In the genomic region with DNA sequence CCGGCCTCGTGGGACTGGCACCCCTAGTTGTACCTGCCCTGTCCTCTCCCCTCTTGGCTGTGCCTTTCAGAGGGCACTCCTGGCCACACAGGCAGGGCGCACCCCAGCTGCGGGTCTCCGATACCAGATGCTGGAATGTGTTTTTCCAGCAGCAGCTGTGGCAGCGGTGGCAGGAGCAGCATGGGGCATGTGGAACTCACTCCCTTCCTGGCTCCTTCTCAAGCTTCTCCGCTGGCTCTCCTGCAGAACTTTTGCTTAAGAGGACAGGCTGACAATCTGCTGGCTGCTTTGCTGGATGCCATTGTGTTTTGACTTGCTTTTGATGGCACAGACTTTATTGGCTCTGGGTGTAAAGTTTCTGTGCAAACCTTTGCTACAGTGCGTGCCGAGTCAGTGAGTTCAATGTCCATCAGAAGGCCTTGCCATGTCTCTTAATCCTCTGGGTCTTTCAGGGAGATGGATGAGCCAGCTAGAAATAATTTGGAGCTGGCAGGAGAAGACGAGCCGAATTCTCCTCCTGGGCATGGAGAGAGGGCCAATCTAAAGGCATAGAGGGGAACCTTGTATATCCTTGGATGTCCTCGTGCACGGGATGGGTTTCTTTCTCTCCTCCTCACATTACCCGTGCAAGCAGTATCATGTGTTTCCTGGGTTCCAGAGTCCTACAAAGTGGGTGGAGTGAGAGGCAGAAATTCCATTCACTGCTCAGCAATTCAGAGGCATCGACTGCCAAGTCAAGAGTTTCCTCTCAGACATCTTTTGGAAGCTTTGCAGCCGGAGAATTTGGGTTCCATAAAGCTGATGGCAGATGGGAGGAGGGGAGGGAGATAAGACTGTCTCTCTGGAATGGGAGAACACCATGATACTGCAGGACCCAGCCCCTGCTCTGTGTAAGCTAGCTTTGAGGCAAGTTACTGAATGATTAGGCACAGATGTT, we compare ENCODE assay signal across 24 cellular contexts.
A peak's percentile ranks its signal among the peaks of the same experiment; 100 is the strongest.
DNase-seq lines count a peak whose midpoint lies in the region; ATAC-seq, FAIRE-seq and TF ChIP-seq lines count a peak whose summit lies in the region.
"Had no signal": no experiment of that assay in that cellular context is flagged by ENCODE, and none has a peak within 500 bp of the region (broad histone marks: within the 10 kb centered on the region; RNA-seq: fewer than 3 reads in every experiment).

No MANE protein-coding gene starts in this region.

- no peak for TF ChIP-seq CTCF in OCI-LY7 (conservative IDR thresholded peaks at IDR 0.05; ENCODE audit: low read length)

- intact Hi-C loops in OCI-LY7 (cut with micrococcal nuclease; ENCODE audit: unreplicated experiment), result no loop called here

- WGBS in small intestine, 3 donors, result 59 to 65% (median 63%) methylated on average over 16 of the region's 16 CpGs

- ATAC-seq in GM21360 (IDR thresholded peaks at IDR 0.05; ENCODE audit: unreplicated experiment) (no peak), GM21367 (IDR thresholded peaks at IDR 0.05; ENCODE audit: unreplicated experiment) (no peak)
- ATAC-seq: foreskin keratinocyte had no signal

- DNase-seq in GM03348 (ENCODE audit: low spot score) (peak; percentile 84), adipocyte (ENCODE audit: low read depth) (no peak), left kidney (ENCODE audit: low read depth, low spot score) (peak; percentile 31), small intestine (peak; percentile 64), T-helper 9 cell (no peak), OCI-LY7 (ENCODE audit: low spot score) (no peak)
- DNase-seq: activated B cell treated with CpG ODN at 0.5 μM for 24 hours; activated CD4-positive, alpha-beta memory T cell treated with anti-CD3 and anti-CD28 coated beads for 36 hours; activated gamma-delta T cell treated with Interleukin-2 at 50 U/mL for 16 hours; activated T-cell treated with anti-CD3 and anti-CD28 coated beads for 4 hours; CD4-positive, alpha-beta memory T cell; dermis blood vessel endothelial cell; foreskin keratinocyte; GDM1; GOT3; MM.1S; NCI-H1694; spleen; stimulated activated CD4-positive, alpha-beta T cell treated with anti-CD3 and anti-CD28 coated beads, Interleukin-4, amount 100 ng/mL, for 4 hours had no signal

- no peaks in the 10 kb centered on the region for H4K20me1 ChIP-seq in OCI-LY7 (ENCODE audit: insufficient read depth, low read length)

- peak overlapping the region; percentile 38 for H3K9ac ChIP-seq in adipocyte (ENCODE audit: low read length)
- H3K9ac ChIP-seq: neural progenitor cell had no signal

- peaks cover 5% of the 10 kb centered on the region for H3K27me3 ChIP-seq in adipocyte (replicated peaks; ENCODE audit: control insufficient read depth, insufficient read depth, low read length)
- peaks cover 0 to 3% of the 10 kb centered on the region in 2 donors for H3K27me3 ChIP-seq in small intestine (ENCODE audit: control insufficient read depth in 2 of 2, insufficient read depth in 2 of 2, low read length in 2 of 2)
- H3K27me3 ChIP-seq: foreskin keratinocyte, neural progenitor cell, spleen had no signal

- peak overlapping the region in 1 of 2 donors; percentile 50 for H3K27ac ChIP-seq in small intestine (ENCODE audit: low read depth in 1 of 2, low read length in 1 of 2)
- no peak overlapping the region for H3K27ac ChIP-seq in OCI-LY7 (ENCODE audit: low read depth, low read length, poor library complexity, severe bottlenecking)
- H3K27ac ChIP-seq: foreskin keratinocyte, neural progenitor cell, SK-N-MC had no signal

- H2AFZ ChIP-seq in OCI-LY7 (ENCODE audit: low read length), result no peak overlapping the region
- H2AFZ ChIP-seq: neural progenitor cell had no signal

- no peak for FAIRE-seq in small intestine (lab: Jason Lieb, UNC)
- FAIRE-seq: GM12891 had no signal

- no peaks in the 10 kb centered on the region for H3K9me2 ChIP-seq in OCI-LY7 (ENCODE audit: insufficient read depth, low read length)

- H3K4me2 ChIP-seq in OCI-LY7 (ENCODE audit: low read length), result no peak overlapping the region
- H3K4me2 ChIP-seq: neural progenitor cell had no signal

- H3K4me3 ChIP-seq in adipocyte (ENCODE audit: low read length), result no peak overlapping the region
- no peak overlapping the region for H3K4me3 ChIP-seq in small intestine (ENCODE audit: low read depth in 1 of 2, low read length in 2 of 2)
- H3K4me3 ChIP-seq in OCI-LY7 (ENCODE audit: low read depth, low read length, poor library complexity, severe bottlenecking), result no peak overlapping the region
- H3K4me3 ChIP-seq: neural progenitor cell, SK-N-MC, spleen had no signal

- H3K79me2 ChIP-seq in OCI-LY7 (ENCODE audit: insufficient read depth, low read depth, low read length), result no peaks in the 10 kb centered on the region

- BruUV-seq in OCI-LY7 (replicated peaks; lab: Mats Ljungman, UMichigan), result no TSS peak

- POLR2A ChIA-PET in OCI-LY7 (lab: Charles Lee), result no interaction called here

- H3K9me3 ChIP-seq in adipocyte (ENCODE audit: control insufficient read depth, low read length) (no peaks in the 10 kb centered on the region), small intestine (ENCODE audit: control insufficient read depth, low read depth) (no peaks in the 10 kb centered on the region), OCI-LY7 (ENCODE audit: low read length) (no peaks in the 10 kb centered on the region)
- H3K9me3 ChIP-seq: spleen had no signal

- H3K4me1 ChIP-seq in adipocyte (ENCODE audit: control insufficient read depth, insufficient read depth, low read length) (peaks cover 18% of the 10 kb centered on the region), small intestine (ENCODE audit: control insufficient read depth in 2 of 2, insufficient read depth in 1 of 2, low read depth in 1 of 2, low read length in 1 of 2) (peaks cover 3 to 6% of the 10 kb centered on the region in 2 donors), OCI-LY7 (ENCODE audit: insufficient read depth, low read length, poor library complexity, severe bottlenecking) (no peaks in the 10 kb centered on the region)
- H3K4me1 ChIP-seq: foreskin keratinocyte, neural progenitor cell, spleen had no signal

- H3K36me3 ChIP-seq in adipocyte (ENCODE audit: control insufficient read depth, insufficient read depth, low read length, severe bottlenecking) (no peaks in the 10 kb centered on the region), small intestine (ENCODE audit: control insufficient read depth in 2 of 2, insufficient read depth in 2 of 2, low read length in 2 of 2) (no peaks in the 10 kb centered on the region), OCI-LY7 (ENCODE audit: insufficient read depth, low read length) (no peaks in the 10 kb centered on the region)
- H3K36me3 ChIP-seq: neural progenitor cell, spleen had no signal

- CTCF ChIA-PET in OCI-LY7 (lab: Charles Lee; ENCODE audit: unreplicated experiment), result no interaction called here

Comparison
In these comparisons a context has a peak if more than half of its experiments do, and no peak if none do; other contexts are left out.
1. DNase-seq: peak in GM03348 (single experiment), left kidney (single experiment) and small intestine (single experiment); none in adipocyte (single experiment), T-helper 9 cell (single experiment) and OCI-LY7 (single experiment).